14 cellular contexts compared by ENCODE assay signal in the genomic region with DNA sequence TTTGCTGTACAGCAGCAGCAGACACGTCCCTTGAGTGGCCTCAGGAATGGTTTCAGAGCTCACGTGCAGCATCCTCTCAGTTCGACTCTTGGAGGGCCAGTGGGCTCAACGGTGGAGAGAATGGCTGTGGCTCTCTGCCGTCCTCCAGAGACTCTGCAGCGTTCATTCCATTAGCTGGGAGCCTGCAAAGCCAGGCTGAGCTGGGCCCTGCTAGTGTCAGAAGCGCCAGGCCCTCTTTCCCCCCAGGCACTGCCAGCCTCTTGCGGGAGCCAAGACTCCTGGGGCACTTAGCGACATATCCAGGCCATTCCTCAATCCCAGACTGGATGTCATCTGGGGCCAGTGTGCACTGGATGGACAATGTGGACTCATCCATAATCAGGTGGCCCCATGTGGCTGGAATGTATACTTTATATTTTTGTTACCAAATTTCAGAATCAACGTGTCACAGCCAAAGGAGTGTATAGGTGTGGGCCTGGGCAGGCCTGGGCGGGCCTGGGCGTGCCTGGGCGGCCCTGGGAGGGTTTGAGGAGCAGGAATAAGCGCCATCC.
DNase-seq lines count a peak whose midpoint lies in the region; ATAC-seq, FAIRE-seq and TF ChIP-seq lines count a peak whose summit lies in the region.
"Had no signal": no experiment of that assay in that cellular context is flagged by ENCODE, and none has a peak within 500 bp of the region (broad histone marks: within the 10 kb centered on the region; RNA-seq: fewer than 3 reads in every experiment).

No MANE protein-coding gene starts in this region.

- no peaks in the 10 kb centered on the region for H3K9me1 ChIP-seq in K562 (ENCODE audit: control insufficient read depth, insufficient read depth, low read length)

- no peak overlapping the region for H2AFZ ChIP-seq in K562 (ENCODE audit: low read depth, low read length)

- no peak for FAIRE-seq in HTR-8/SVneo (lab: Jason Lieb, UNC)
- FAIRE-seq in K562 (lab: Jason Lieb, UNC), result no peak

- BruUV-seq in K562 (replicated peaks; lab: Mats Ljungman, UMichigan), result no TSS peak

- H3K36me3 ChIP-seq in BJ (ENCODE audit: control insufficient read depth, insufficient read depth, low read length) (no peaks in the 10 kb centered on the region), K562 (ENCODE audit: control insufficient read depth, insufficient read depth, low read length) (no peaks in the 10 kb centered on the region), uterus (no peaks in the 10 kb centered on the region)
- H3K36me3 ChIP-seq: WERI-Rb-1 had no signal

- no peak for TF ChIP-seq RAD21 in K562 (CRISPR knock-in tag; conservative IDR thresholded peaks at IDR 0.05 in 1 of 2, IDR thresholded peaks at IDR 0.05 in 1 of 2)

- no peak for TF ChIP-seq EP300 in K562 (IDR thresholded peaks at IDR 0.05; ENCODE audit: low read length)

- TF ChIP-seq POLR2A in K562 (conservative IDR thresholded peaks at IDR 0.05), result no peak
- TF ChIP-seq POLR2A in uterus (IDR thresholded peaks at IDR 0.05), result no peak

- H3K4me3 ChIP-seq in BJ (ENCODE audit: low read depth, low read length), result no peak overlapping the region
- H3K4me3 ChIP-seq in K562, result no peak overlapping the region
- H3K4me3 ChIP-seq in uterus, result no peak overlapping the region

- no peak overlapping the region for H3K4me2 ChIP-seq in K562 (ENCODE audit: insufficient read depth, low read length)

- no peak overlapping the region for H3K4me3 Mint-ChIP-seq in activated naive CD4-positive, alpha-beta T cell treated with anti-CD3 and anti-CD28 coated beads, Interleukin-2, amount 10 ng/mL, durations not matched to agents 7 days and 5 days

- H3K79me2 ChIP-seq in K562 (ENCODE audit: control insufficient read depth, insufficient read depth, low read length), result no peaks in the 10 kb centered on the region

- intact Hi-C loops in K562 (cut with micrococcal nuclease) (no loop called here), left colon (cut with DNase I, micrococcal nuclease) (no loop called here), uterus (cut with DNase I; ENCODE audit: low total_unique reads) (no loop called here)

- peaks cover 2% of the 10 kb centered on the region for H3K4me1 Mint-ChIP-seq in activated naive CD4-positive, alpha-beta T cell treated with anti-CD3 and anti-CD28 coated beads, Interleukin-2, amount 10 ng/mL, durations not matched to agents 7 days and 5 days

- H3K27me3 Mint-ChIP-seq in activated naive CD4-positive, alpha-beta T cell treated with anti-CD3 and anti-CD28 coated beads, Interleukin-2, amount 10 ng/mL, durations not matched to agents 7 days and 5 days, result no peaks in the 10 kb centered on the region

- H3K27ac ChIP-seq in K562 (ENCODE audit: extremely low read depth, low read depth, low read length), result no peak overlapping the region
- H3K27ac ChIP-seq in uterus, result no peak overlapping the region
- H3K27ac ChIP-seq: C4-2B, HL-60, WERI-Rb-1 had no signal

- no peak overlapping the region for H3K27ac Mint-ChIP-seq in activated naive CD4-positive, alpha-beta T cell treated with anti-CD3 and anti-CD28 coated beads, Interleukin-2, amount 10 ng/mL, durations not matched to agents 7 days and 5 days

- CTCF ChIA-PET in BJ (lab: Yijun Ruan, JAX), result interaction anchor here (0.9 to 1.5 kb wide), 4 partner anchors 13 to 109 kb away, joined by 3 to 5 read pairs (median 4); no protein-coding TSS in a partner anchor
- CTCF ChIA-PET in K562 (lab: Yijun Ruan, JAX; ENCODE audit: low intra/inter-chr PET ratio), result no interaction called here
- CTCF ChIA-PET in activated naive CD4-positive, alpha-beta T cell treated with anti-CD3 and anti-CD28 coated beads, Interleukin-2, amount 10 ng/mL, durations not matched to agents 7 days and 5 days (lab: Charles Lee), result no interaction called here

- no peaks in the 10 kb centered on the region; the same call in 1 of the 2 replicates for H4K20me1 ChIP-seq in K562 (replicated peaks; ENCODE audit: control insufficient read depth, insufficient read depth, low read length)

- no peaks in the 10 kb centered on the region for H3K36me3 Mint-ChIP-seq in activated naive CD4-positive, alpha-beta T cell treated with anti-CD3 and anti-CD28 coated beads, Interleukin-2, amount 10 ng/mL, durations not matched to agents 7 days and 5 days

- DNase-seq in BJ (ENCODE audit: low read depth), result no peak
- peak; percentile 41 for DNase-seq in HTR-8/SVneo (ENCODE audit: insufficient read length, low spot score)
- no peak for DNase-seq in K562 (ENCODE audit: extremely low read depth in 1 of 4, low spot score in 3 of 4)
- DNase-seq in left colon, result no peak
- no peak for DNase-seq in activated naive CD4-positive, alpha-beta T cell treated with anti-CD3 and anti-CD28 coated beads, Interleukin-2, amount 10 ng/mL, durations not matched to agents 7 days and 5 days
- DNase-seq in activated CD4-positive, alpha-beta T cell treated with anti-CD3 and anti-CD28 coated beads for 1 hour, result no peak
- no peak for DNase-seq in uterus
- DNase-seq in stimulated activated CD4-positive, alpha-beta T cell treated with anti-CD3 and anti-CD28 coated beads, Interleukin-2, amount 100 ng/mL, for 24 hours, result no peak
- DNase-seq: effector CD8-positive, alpha-beta T cell; stimulated activated CD4-positive, alpha-beta T cell treated with anti-CD3 and anti-CD28 coated beads, Interleukin-2, amount 100 ng/mL, for 48 hours; stimulated activated naive CD4-positive, alpha-beta T cell; WERI-Rb-1 had no signal

- H3K9me3 ChIP-seq in K562 (replicated peaks; ENCODE audit: control insufficient read depth, insufficient read depth, low read depth, low read length), result no peaks in the 10 kb centered on the region
- no peaks in the 10 kb centered on the region for H3K9me3 ChIP-seq in uterus

- POLR2A ChIA-PET in BJ (lab: Charles Lee), result interaction anchor here (0.6 to 1.2 kb wide), 2 partner anchors 16 to 125 kb away, joined by 3 to 5 read pairs; partner anchors contain the start of gene EPAS1
- POLR2A ChIA-PET in K562 (lab: Yijun Ruan, JAX), result interaction anchor here (0.5 to 0.6 kb wide), 3 partner anchors 107 to 1603 kb away, joined by 3 read pairs; no protein-coding TSS in a partner anchor

- in situ Hi-C loops in K562 (cut with MboI), result no loop called here

- no peak overlapping the region for H3K9ac ChIP-seq in K562 (ENCODE audit: insufficient read depth in 1 of 2, low read depth in 2 of 2, low read length in 2 of 2)

- 0 out of 2 replicates have a peak, but pooled peaks have one; percentile 1 for TF ChIP-seq CTCF in BJ (IDR thresholded peaks at IDR 0.05; ENCODE audit: insufficient read depth, low read depth, low read length)
- TF ChIP-seq CTCF in K562 (IDR thresholded peaks at IDR 0.05 in 2 of 3, conservative IDR thresholded peaks at IDR 0.05 in 1 of 3; ENCODE audit: insufficient read depth in 2 of 3, low read depth in 1 of 3, low read length in 3 of 3), result no peak
- no peak for TF ChIP-seq CTCF in uterus (IDR thresholded peaks at IDR 0.05)

- no peaks in the 10 kb centered on the region for H3K9me3 Mint-ChIP-seq in activated naive CD4-positive, alpha-beta T cell treated with anti-CD3 and anti-CD28 coated beads, Interleukin-2, amount 10 ng/mL, durations not matched to agents 7 days and 5 days

- ATAC-seq in K562 (peak; percentile 58; the same call in 2 of the 3 replicates), left colon (peak; percentile 51)

- no peaks in the 10 kb centered on the region for H3K27me3 ChIP-seq in BJ (ENCODE audit: control insufficient read depth, insufficient read depth, low read length)
- peaks cover 0 to 28% of the 10 kb centered on the region in 2 experiments; a peak in 3 of 5 replicates for H3K27me3 ChIP-seq in K562 (ENCODE audit: control insufficient read depth in 2 of 2, insufficient read depth in 2 of 2, low read length in 2 of 2)
- H3K27me3 ChIP-seq in uterus, result no peaks in the 10 kb centered on the region

- peaks cover 0 to 5% of the 10 kb centered on the region in 2 experiments; a peak in 2 of 5 replicates for H3K4me1 ChIP-seq in K562 (replicated peaks in 1 of 2; ENCODE audit: control insufficient read depth in 2 of 2, insufficient read depth in 2 of 2, low read length in 2 of 2)
- H3K4me1 ChIP-seq in uterus, result no peaks in the 10 kb centered on the region

- 14% methylated on average over 14 of the region's 14 CpGs for WGBS in K562 (ENCODE audit: insufficient coverage, low coverage, missing lambda C conversion rate)

TF ChIP-seq in K562, 482 proteins besides CTCF, POLR2A, EP300 and RAD21:
- no peak for TF ChIP-seq ZNF586 (CRISPR knock-in tag; conservative IDR thresholded peaks at IDR 0.05)
- no peak for TF ChIP-seq CBX5 (IDR thresholded peaks at IDR 0.05; ENCODE audit: borderline replicate concordance, low read depth)
- peak; percentile 66 for TF ChIP-seq FOSL1 (tag; conservative IDR thresholded peaks at IDR 0.05)
- TF ChIP-seq TEAD4 (IDR thresholded peaks at IDR 0.05; ENCODE audit: low read length), result peak; percentile 51
- no peak for TF ChIP-seq TEAD4 (CRISPR knock-in tag; IDR thresholded peaks at IDR 0.05; ENCODE audit: borderline replicate concordance)
- peak; percentile 63 to 88; a peak in 2 of 4 replicates for TF ChIP-seq TEAD1 (CRISPR knock-in tag; IDR thresholded peaks at IDR 0.05)
- TF ChIP-seq NRF1 (conservative IDR thresholded peaks at IDR 0.05 in 1 of 2, IDR thresholded peaks at IDR 0.05 in 1 of 2), result peak in 1 of 2 experiments; percentile 9; a peak in 1 of 4 replicates
- peak; percentile 74; the same call in 1 of the 2 replicates for TF ChIP-seq TEAD2 (tag; IDR thresholded peaks at IDR 0.05)
- no peak for TF ChIP-seq FOXP1 (CRISPR knock-in tag; IDR thresholded peaks at IDR 0.05)
- no peak for TF ChIP-seq SRSF3 (IDR thresholded peaks at IDR 0.05; ENCODE audit: insufficient read depth, low read length)
